In the genomic region with DNA sequence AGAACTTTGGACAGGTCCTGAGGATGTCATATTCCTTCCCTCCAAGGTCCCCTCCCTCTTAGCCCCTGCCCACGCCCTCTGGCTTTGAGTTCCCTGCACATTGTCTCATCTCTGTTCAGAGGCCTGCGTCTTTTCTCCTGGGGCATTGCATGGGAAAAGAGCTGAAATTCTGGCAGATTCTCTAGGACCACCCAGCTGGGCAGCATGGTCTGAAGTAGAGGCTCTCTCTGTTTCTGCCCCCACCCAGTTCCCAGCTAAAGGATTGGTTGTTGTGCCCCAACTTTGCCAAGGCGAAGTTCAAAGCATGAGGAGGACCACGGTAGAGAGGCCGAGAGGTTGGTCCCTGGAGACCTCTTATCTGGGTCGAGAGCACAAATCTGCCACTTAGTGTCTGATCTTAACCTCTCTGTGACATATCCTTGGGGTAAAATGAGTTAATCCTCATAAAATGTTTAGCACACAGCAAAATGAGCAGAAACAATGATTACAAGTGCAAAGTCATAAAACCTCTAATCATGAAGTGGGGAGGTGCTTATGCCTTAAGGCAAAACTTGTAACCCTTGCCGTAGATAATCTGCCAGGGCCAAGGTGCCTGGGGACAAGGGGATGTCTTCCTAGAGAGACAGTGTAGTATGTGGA, we compare ENCODE assay signal across 25 cellular contexts. TPM values are rescaled to one million over a fixed set of nuclear protein-coding genes. Genes with fewer than 3 reads are reported as not detected.
A peak's percentile ranks its signal among the peaks of the same experiment; 100 is the strongest.
DNase-seq lines count a peak whose midpoint lies in the region; ATAC-seq and TF ChIP-seq lines count a peak whose summit lies in the region.
"Had no signal": no experiment of that assay in that cellular context is flagged by ENCODE, and none has a peak within 500 bp of the region (broad histone marks: within the 10 kb centered on the region; RNA-seq: fewer than 3 reads in every experiment).

No MANE protein-coding gene starts in this region.

- H3K9me2 ChIP-seq in hepatocyte (replicated peaks; ENCODE audit: insufficient read depth) = no peaks in the 10 kb centered on the region

- TF ChIP-seq POLR2A in breast epithelium (IDR thresholded peaks at IDR 0.05) = no peak

- WGBS in mammary epithelial cell (ENCODE audit: low coverage, missing lambda C conversion rate) = 69% methylated on average over 6 of the region's 7 CpGs
- WGBS in hepatocyte (ENCODE audit: low lambda C conversion rate, missing lambda C conversion rate) = 71% methylated on average over 7 of the region's 7 CpGs

- dilution Hi-C loops in mammary epithelial cell (cut with HindIII; ENCODE audit: low sequenced_read_pairs) = no loop called here

- H3K36me3 Mint-ChIP-seq in stimulated activated naive B cell treated with anti-CD40 and anti-IgM and Interleukin-4, amounts not matched to agents 10 μg/mL and 1 μg/mL and 100 μg/mL, for 72 hours = peaks cover 23 to 32% of the 10 kb centered on the region in 2 donors
- H3K36me3 Mint-ChIP-seq in activated CD8-positive, alpha-beta T cell treated with anti-CD3 and anti-CD28 coated beads, Interleukin-2, amount 10 ng/mL, durations not matched to agents 7 days and 5 days (ENCODE audit: low read depth) = peaks cover 2% of the 10 kb centered on the region

- H4K20me1 ChIP-seq in mammary epithelial cell (ENCODE audit: insufficient read depth, low read length) = no peaks in the 10 kb centered on the region
- H4K20me1 ChIP-seq in hepatocyte (ENCODE audit: insufficient read depth, poor library complexity, severe bottlenecking) = peaks cover 6% of the 10 kb centered on the region

- H3K4me1 Mint-ChIP-seq in stimulated activated naive B cell treated with anti-CD40 and anti-IgM and Interleukin-4, amounts not matched to agents 10 μg/mL and 1 μg/mL and 100 μg/mL, for 72 hours = peaks cover 25 to 61% of the 10 kb centered on the region in 2 donors
- peaks cover 19% of the 10 kb centered on the region for H3K4me1 Mint-ChIP-seq in activated CD8-positive, alpha-beta T cell treated with anti-CD3 and anti-CD28 coated beads, Interleukin-2, amount 10 ng/mL, durations not matched to agents 7 days and 5 days (ENCODE audit: low read depth)

- intact Hi-C loops in mammary epithelial cell (cut with micrococcal nuclease) (loop anchor here (10.0 kb wide), 1 partner anchor 458 kb away; no protein-coding TSS in a partner anchor), breast epithelium (cut with DNase I; ENCODE audit: low total_unique reads) (loop anchor here (10.0 kb wide), 1 partner anchor 118 kb away; the partner anchor contains the start of genes PMM2 and TMEM186)

- POLR2A ChIA-PET in activated CD8-positive, alpha-beta T cell treated with anti-CD3 and anti-CD28 coated beads, Interleukin-2, amount 10 ng/mL, durations not matched to agents 7 days and 5 days (lab: Charles Lee) = no interaction called here

- H3K4me3 Mint-ChIP-seq in stimulated activated naive B cell treated with anti-CD40 and anti-IgM and Interleukin-4, amounts not matched to agents 10 μg/mL and 1 μg/mL and 100 μg/mL, for 72 hours = peak overlapping the region in 1 of 2 donors; percentile 95
- H3K4me3 Mint-ChIP-seq in activated CD8-positive, alpha-beta T cell treated with anti-CD3 and anti-CD28 coated beads, Interleukin-2, amount 10 ng/mL, durations not matched to agents 7 days and 5 days = no peak overlapping the region
- H3K4me3 Mint-ChIP-seq: activated naive CD4-positive, alpha-beta T cell treated with anti-CD3 and anti-CD28 coated beads for 36 hours; stimulated activated naive CD8-positive, alpha-beta T cell treated with anti-CD3 and anti-CD28 coated beads, Interleukin-15, amount 100 ng/mL, for 72 hours had no signal

- peaks cover 7% of the 10 kb centered on the region for H3K9me3 ChIP-seq in mammary epithelial cell (replicated peaks; ENCODE audit: insufficient read depth, low read length)
- H3K9me3 ChIP-seq in breast epithelium = no peaks in the 10 kb centered on the region
- H3K9me3 ChIP-seq in RWPE2 (ENCODE audit: severe bottlenecking) = peaks cover 4% of the 10 kb centered on the region
- H3K9me3 ChIP-seq in hepatocyte (ENCODE audit: low read depth) = no peaks in the 10 kb centered on the region
- H3K9me3 ChIP-seq in BE2C = no peaks in the 10 kb centered on the region; the same call in none of the 2 replicates
- H3K9me3 ChIP-seq: adrenal gland, right atrium auricular region, thoracic aorta, uterus had no signal

- H3K36me3 ChIP-seq in mammary epithelial cell (ENCODE audit: insufficient read depth, low read length) (no peaks in the 10 kb centered on the region), breast epithelium (no peaks in the 10 kb centered on the region), RWPE2 (ENCODE audit: low read depth) (no peaks in the 10 kb centered on the region), hepatocyte (replicated peaks; ENCODE audit: insufficient read depth, low read depth) (no peaks in the 10 kb centered on the region), BE2C (no peaks in the 10 kb centered on the region)
- H3K36me3 ChIP-seq: adrenal gland, gastroesophageal sphincter, right atrium auricular region, thoracic aorta, uterus had no signal

- H2AFZ ChIP-seq in mammary epithelial cell (ENCODE audit: low read depth, low read length) (no peak overlapping the region), hepatocyte (no peak overlapping the region)
- H2AFZ ChIP-seq: parathyroid adenoma had no signal

- H3K27ac Mint-ChIP-seq in stimulated activated naive B cell treated with anti-CD40 and anti-IgM and Interleukin-4, amounts not matched to agents 10 μg/mL and 1 μg/mL and 100 μg/mL, for 72 hours = peak overlapping the region; percentile 59
- no peak overlapping the region for H3K27ac Mint-ChIP-seq in activated CD8-positive, alpha-beta T cell treated with anti-CD3 and anti-CD28 coated beads, Interleukin-2, amount 10 ng/mL, durations not matched to agents 7 days and 5 days
- H3K27ac Mint-ChIP-seq: activated naive CD4-positive, alpha-beta T cell treated with anti-CD3 and anti-CD28 coated beads for 36 hours; nephron progenitor cell; T-helper 17 cell had no signal

- CTCF ChIA-PET in mammary epithelial cell (lab: Charles Lee; ENCODE audit: low non-redundant PET) = no interaction called here
- CTCF ChIA-PET in activated CD8-positive, alpha-beta T cell treated with anti-CD3 and anti-CD28 coated beads, Interleukin-2, amount 10 ng/mL, durations not matched to agents 7 days and 5 days (lab: Charles Lee) = interaction anchor here (1.2 kb wide), 1 partner anchor 203 kb away, joined by 3 read pairs; no protein-coding TSS in a partner anchor

- in situ Hi-C loops in mammary epithelial cell (cut with MboI; ENCODE audit: low sequenced_read_pairs in 2 of 2) = no loop called here

- H3K27me3 ChIP-seq in mammary epithelial cell (ENCODE audit: insufficient read depth, low read length) (no peaks in the 10 kb centered on the region), breast epithelium (no peaks in the 10 kb centered on the region), RWPE2 (ENCODE audit: insufficient read depth, poor library complexity, severe bottlenecking) (no peaks in the 10 kb centered on the region), hepatocyte (no peaks in the 10 kb centered on the region), BE2C (no peaks in the 10 kb centered on the region)
- H3K27me3 ChIP-seq: adrenal gland, gastroesophageal sphincter, right atrium auricular region, uterus had no signal

- H3K9ac ChIP-seq in mammary epithelial cell (ENCODE audit: insufficient read depth, low read length) = no peak overlapping the region
- H3K9ac ChIP-seq: parathyroid adenoma had no signal

- H3K4me3 ChIP-seq in mammary epithelial cell (replicated peaks in 1 of 3; ENCODE audit: insufficient read depth in 1 of 3, low read depth in 2 of 3, low read length in 3 of 3) (no peak overlapping the region), breast epithelium (no peak overlapping the region), RWPE2 (ENCODE audit: severe bottlenecking) (no peak overlapping the region), hepatocyte (no peak overlapping the region), BE2C (ENCODE audit: low read depth, low read length) (no peak overlapping the region)
- H3K4me3 ChIP-seq: adrenal gland, gastroesophageal sphincter, lung, right atrium auricular region, SK-N-MC, thoracic aorta, uterus had no signal

- H3K79me2 ChIP-seq in mammary epithelial cell (ENCODE audit: insufficient read depth, low read length) (no peaks in the 10 kb centered on the region), hepatocyte (peaks cover 43% of the 10 kb centered on the region)
- H3K79me2 ChIP-seq: parathyroid adenoma had no signal

- H3K9me3 Mint-ChIP-seq in stimulated activated naive B cell treated with anti-CD40 and anti-IgM and Interleukin-4, amounts not matched to agents 10 μg/mL and 1 μg/mL and 100 μg/mL, for 72 hours = peaks cover 6 to 8% of the 10 kb centered on the region in 2 donors
- no peaks in the 10 kb centered on the region for H3K9me3 Mint-ChIP-seq in activated CD8-positive, alpha-beta T cell treated with anti-CD3 and anti-CD28 coated beads, Interleukin-2, amount 10 ng/mL, durations not matched to agents 7 days and 5 days (ENCODE audit: insufficient read depth)

- peak overlapping the region; percentile 16 for H3K27ac ChIP-seq in mammary epithelial cell (ENCODE audit: insufficient read depth, low read depth, low read length)
- H3K27ac ChIP-seq in breast epithelium = no peak overlapping the region
- H3K27ac ChIP-seq in RWPE2 (ENCODE audit: poor library complexity, severe bottlenecking) = peak overlapping the region; percentile 95
- peak overlapping the region; percentile 63 for H3K27ac ChIP-seq in hepatocyte
- H3K27ac ChIP-seq: adrenal gland, gastroesophageal sphincter, parathyroid adenoma, right atrium auricular region, SK-N-MC, thoracic aorta, uterus had no signal

- no peaks in the 10 kb centered on the region for H3K27me3 Mint-ChIP-seq in stimulated activated naive B cell treated with anti-CD40 and anti-IgM and Interleukin-4, amounts not matched to agents 10 μg/mL and 1 μg/mL and 100 μg/mL, for 72 hours
- no peaks in the 10 kb centered on the region for H3K27me3 Mint-ChIP-seq in activated CD8-positive, alpha-beta T cell treated with anti-CD3 and anti-CD28 coated beads, Interleukin-2, amount 10 ng/mL, durations not matched to agents 7 days and 5 days (ENCODE audit: low read depth)
- H3K27me3 Mint-ChIP-seq: stimulated activated naive CD8-positive, alpha-beta T cell treated with anti-CD3 and anti-CD28 coated beads, Interleukin-15, amount 100 ng/mL, for 72 hours; T-helper 17 cell had no signal

- BruUV-seq in mammary epithelial cell (replicated peaks; lab: Mats Ljungman, UMichigan) = no TSS peak

- TF ChIP-seq CTCF in mammary epithelial cell (conservative IDR thresholded peaks at IDR 0.05 in 1 of 2, IDR thresholded peaks at IDR 0.05 in 1 of 2; ENCODE audit: extremely low read depth in 1 of 2, insufficient read depth in 1 of 2, low read depth in 1 of 2, low read length in 2 of 2) = no peak
- TF ChIP-seq CTCF in breast epithelium (IDR thresholded peaks at IDR 0.05) = no peak
- no peak for TF ChIP-seq CTCF in RWPE2 (IDR thresholded peaks at IDR 0.05; ENCODE audit: poor library complexity, severe bottlenecking)
- no peak for TF ChIP-seq CTCF in hepatocyte (IDR thresholded peaks at IDR 0.05; ENCODE audit: poor library complexity)
- no peak for TF ChIP-seq CTCF in BE2C (IDR thresholded peaks at IDR 0.05; ENCODE audit: low read depth, low read length)

- H3K4me1 ChIP-seq in mammary epithelial cell (ENCODE audit: insufficient read depth, low read length) = peaks cover 46% of the 10 kb centered on the region
- no peaks in the 10 kb centered on the region for H3K4me1 ChIP-seq in breast epithelium
- H3K4me1 ChIP-seq in RWPE2 (ENCODE audit: insufficient read depth, poor library complexity, severe bottlenecking) = peaks cover 48% of the 10 kb centered on the region
- peaks cover 34% of the 10 kb centered on the region for H3K4me1 ChIP-seq in hepatocyte (ENCODE audit: insufficient read depth)
- H3K4me1 ChIP-seq in BE2C = peaks cover 31% of the 10 kb centered on the region
- H3K4me1 ChIP-seq: parathyroid adenoma, uterus had no signal

- DNase-seq in mammary epithelial cell (no peak), breast epithelium (ENCODE audit: low spot score in 2 of 2) (no peak), RWPE2 (ENCODE audit: low spot score) (no peak), hepatocyte (ENCODE audit: low spot score) (no peak), BE2C (no peak)
- no peak for DNase-seq in stimulated activated naive B cell treated with anti-CD40 and anti-IgM and Interleukin-4, amounts not matched to agents 10 μg/mL and 1 μg/mL and 100 μg/mL, for 72 hours
- DNase-seq in activated CD8-positive, alpha-beta T cell treated with anti-CD3 and anti-CD28 coated beads, Interleukin-2, amount 10 ng/mL, durations not matched to agents 7 days and 5 days = no peak
- DNase-seq: activated naive CD4-positive, alpha-beta T cell treated with anti-CD3 and anti-CD28 coated beads for 36 hours; adrenal gland; DMS153; hypothalamus; left cardiac atrium; NCI-H1048; nephron progenitor cell; stimulated activated CD4-positive, alpha-beta T cell treated with anti-CD3 and anti-CD28 coated beads, Interleukin-2, amount 100 ng/mL, for 24 hours; stimulated activated naive CD8-positive, alpha-beta T cell treated with anti-CD3 and anti-CD28 coated beads, Interleukin-15, amount 100 ng/mL, for 72 hours; T-helper 17 cell; uterus had no signal

- ATAC-seq in RWPE2 (ENCODE audit: low read depth) (no peak), HG03280 (IDR thresholded peaks at IDR 0.05; ENCODE audit: unreplicated experiment) (no peak)
- ATAC-seq in stimulated activated naive B cell treated with anti-CD40 and anti-IgM and Interleukin-4, amounts not matched to agents 10 μg/mL and 1 μg/mL and 100 μg/mL, for 72 hours (replicated peaks) = no peak
- no peak for ATAC-seq in activated CD8-positive, alpha-beta T cell treated with anti-CD3 and anti-CD28 coated beads, Interleukin-2, amount 10 ng/mL, durations not matched to agents 7 days and 5 days
- ATAC-seq: gastroesophageal sphincter; left cardiac atrium; stimulated activated naive CD8-positive, alpha-beta T cell treated with anti-CD3 and anti-CD28 coated beads, Interleukin-15, amount 100 ng/mL, for 72 hours; T-helper 17 cell had no signal

- H3K4me2 ChIP-seq in mammary epithelial cell (ENCODE audit: insufficient read depth, low read depth, low read length) = peak overlapping the region; percentile 50
- H3K4me2 ChIP-seq in hepatocyte = peak overlapping the region; percentile 57

RNA-seq across cellular contexts. Expression of gene ABAT, which starts 2.4 kb away (rescaled TPM):
- total RNA-seq in mammary epithelial cell (10 to 100 TPM; 13.6 to 20.5 TPM), breast epithelium (10 to 100 TPM in 1 of 3 donors, 1 to 10 TPM in 2; 7.5 to 12.6 (median 9.8) TPM), hepatocyte (50.1 and 59.1 TPM in 2 replicates)
- polyA plus RNA-seq in mammary epithelial cell (7.4 TPM), hepatocyte (18.8 and 31.2 TPM in 2 replicates)
- polyA minus RNA-seq in mammary epithelial cell = 8.6 TPM
- 20.4 TPM for polyA plus RNA-seq in BE2C (2012; ENCODE audit: insufficient read depth, insufficient read length, low read depth)
- total RNA-seq in activated CD8-positive, alpha-beta T cell treated with anti-CD3 and anti-CD28 coated beads, Interleukin-2, amount 10 ng/mL, durations not matched to agents 7 days and 5 days = 1 to 10 TPM; 2.9 to 3.0 TPM

RNA-seq across cellular contexts. Expression of gene METTL22, which starts 55.4 kb away (rescaled TPM):
- 10 to 100 TPM; 35.2 to 40.9 TPM for total RNA-seq in mammary epithelial cell
- 21.2 TPM for polyA plus RNA-seq in mammary epithelial cell
- 19.6 TPM for polyA minus RNA-seq in mammary epithelial cell
- 10 to 100 TPM; 26.9 to 36.1 (median 27.4) TPM for total RNA-seq in breast epithelium
- total RNA-seq in hepatocyte = 16.9 and 17.6 TPM in 2 replicates
- 19.7 and 35.1 TPM in 2 replicates for polyA plus RNA-seq in hepatocyte
- polyA plus RNA-seq in BE2C (2012; ENCODE audit: insufficient read depth, insufficient read length, low read depth) = 41.3 TPM
- total RNA-seq in activated CD8-positive, alpha-beta T cell treated with anti-CD3 and anti-CD28 coated beads, Interleukin-2, amount 10 ng/mL, durations not matched to agents 7 days and 5 days = 10 to 100 TPM; 26.7 to 27.4 TPM

Comparison
In these comparisons a context has a peak if more than half of its experiments do, and no peak if none do; other contexts are left out.
1. H3K27ac ChIP-seq: peak in mammary epithelial cell (single experiment), RWPE2 (single experiment) and hepatocyte (single experiment); none in breast epithelium (0 of 2).